8 cellular contexts compared by ENCODE assay signal in the genomic region with DNA sequence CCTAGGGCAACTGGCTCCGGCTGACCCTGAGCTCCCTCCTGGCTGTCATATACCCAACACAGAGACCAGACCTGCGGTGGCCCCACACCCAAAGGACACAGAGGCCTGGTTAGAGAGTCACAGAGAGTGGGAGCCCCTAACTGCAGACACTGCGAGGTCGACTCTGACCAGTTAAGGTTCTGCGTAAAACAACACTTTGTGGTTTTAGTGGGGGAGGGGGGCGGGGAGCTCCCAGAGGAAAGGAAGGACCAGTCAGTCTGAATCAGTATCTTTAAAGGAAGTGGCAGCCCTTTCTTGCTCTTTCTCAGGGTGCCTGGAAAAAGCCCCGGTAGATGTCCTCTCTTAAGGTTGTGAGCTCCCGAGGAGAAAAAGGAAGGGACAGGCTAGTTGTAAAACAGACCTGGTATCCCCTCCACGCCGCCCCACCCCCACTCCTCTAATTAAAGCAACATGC. TPM values are rescaled to one million over a fixed set of nuclear protein-coding genes. Genes with fewer than 3 reads are reported as not detected.
DNase-seq lines count a peak whose midpoint lies in the region; ATAC-seq and TF ChIP-seq lines count a peak whose summit lies in the region.

No MANE protein-coding gene starts in this region.

- H3K9me3 ChIP-seq in naive thymus-derived CD4-positive, alpha-beta T cell (ENCODE audit: control insufficient read depth in 2 of 3, low read length in 3 of 3) = no peaks in the 10 kb centered on the region

- peak overlapping the region; percentile 12 for H3K4me3 ChIP-seq in naive thymus-derived CD4-positive, alpha-beta T cell (ENCODE audit: low read length)

- peaks cover 10% of the 10 kb centered on the region for H3K27me3 Mint-ChIP-seq in brain
- no peaks in the 10 kb centered on the region for H3K27me3 Mint-ChIP-seq in naive thymus-derived CD4-positive, alpha-beta T cell

- DNase-seq in CD1c-positive myeloid dendritic cell (ENCODE audit: extremely low spot score) = peak; percentile 51
- peak; percentile 76 for DNase-seq in KBM-7
- peak in 1 of 9 donors; percentile 41 for DNase-seq in naive thymus-derived CD4-positive, alpha-beta T cell
- no peak for DNase-seq in effector CD4-positive, alpha-beta T cell
- no peak for DNase-seq in midbrain (lab: John Stamatoyannopoulos, UW)
- no peak for DNase-seq in NCI-H526 treated with DMSO at 0.1 percent for 48 hours (lab: John Stamatoyannopoulos, UW)
- no peak for DNase-seq in DMS79 treated with DMSO at 0.1 percent for 48 hours (lab: John Stamatoyannopoulos, UW)

- H3K27ac Mint-ChIP-seq in brain = peak overlapping the region; percentile 48 to 81 (median 71)
- H3K27ac Mint-ChIP-seq in naive thymus-derived CD4-positive, alpha-beta T cell = peak overlapping the region; percentile 35 to 85 (median 76)

- peak overlapping the region; percentile 54 for H3K27ac ChIP-seq in naive thymus-derived CD4-positive, alpha-beta T cell (ENCODE audit: low read depth, low read length)

- peaks cover 72% of the 10 kb centered on the region for H3K4me1 Mint-ChIP-seq in brain
- peaks cover 64 to 77% (median 75%) of the 10 kb centered on the region in 7 donors for H3K4me1 Mint-ChIP-seq in naive thymus-derived CD4-positive, alpha-beta T cell

- intact Hi-C loops in naive thymus-derived CD4-positive, alpha-beta T cell (cut with micrococcal nuclease) = loop anchor here (1.0 kb wide), 2 partner anchors 223 to 283 kb away; no protein-coding TSS in a partner anchor

- POLR2A ChIA-PET in naive thymus-derived CD4-positive, alpha-beta T cell (lab: Charles Lee) = interaction anchor here (1.6 to 3.2 kb wide), 2 partner anchors 19 to 83 kb away, joined by 5 to 12 read pairs; no protein-coding TSS in a partner anchor

- H3K27me3 ChIP-seq in naive thymus-derived CD4-positive, alpha-beta T cell (ENCODE audit: control insufficient read depth in 2 of 2, insufficient read depth in 2 of 2, low read length in 2 of 2) = no peaks in the 10 kb centered on the region

- peak overlapping the region; percentile 88 to 94 (median 93) for H3K4me3 Mint-ChIP-seq in brain
- peak overlapping the region; percentile 81 to 93 (median 88) for H3K4me3 Mint-ChIP-seq in naive thymus-derived CD4-positive, alpha-beta T cell

- H3K36me3 ChIP-seq in naive thymus-derived CD4-positive, alpha-beta T cell (ENCODE audit: control insufficient read depth in 2 of 3, insufficient read depth in 3 of 3, low read length in 3 of 3) = peaks cover 0 to 48% (median 5%) of the 10 kb centered on the region in 3 experiments

- TF ChIP-seq CTCF in brain (conservative IDR thresholded peaks at IDR 0.05) = no peak

- ATAC-seq in naive thymus-derived CD4-positive, alpha-beta T cell = no peak

- in situ Hi-C loops in KBM-7 (cut with MboI; ENCODE audit: low pct_unique_long_range_greater_than_20kb, low sequenced_read_pairs) = no loop called here

- CTCF ChIA-PET in naive thymus-derived CD4-positive, alpha-beta T cell (lab: Charles Lee) = interaction anchor here (0.6 to 1.5 kb wide), 5 partner anchors 33 to 280 kb away, joined by 3 to 4 read pairs (median 3); no protein-coding TSS in a partner anchor

- H3K9me3 Mint-ChIP-seq in brain = peaks cover 0 to 4% (median 0%) of the 10 kb centered on the region in 5 experiments
- peaks cover 0 to 8% (median 0%) of the 10 kb centered on the region in 11 donors for H3K9me3 Mint-ChIP-seq in naive thymus-derived CD4-positive, alpha-beta T cell

- H3K36me3 Mint-ChIP-seq in brain = peaks cover 58% of the 10 kb centered on the region
- peaks cover 12 to 52% (median 35%) of the 10 kb centered on the region in 5 donors for H3K36me3 Mint-ChIP-seq in naive thymus-derived CD4-positive, alpha-beta T cell

- peaks cover 30 to 33% of the 10 kb centered on the region in 2 donors for H3K4me1 ChIP-seq in naive thymus-derived CD4-positive, alpha-beta T cell (ENCODE audit: control insufficient read depth in 2 of 2, insufficient read depth in 2 of 2, low read length in 2 of 2)

RNA-seq across cellular contexts. Expression of gene SSBP3, which starts 2.4 kb away (rescaled TPM):
- 197 TPM for polyA plus RNA-seq in brain (ENCODE audit: insufficient read depth, low read depth, low replicate concordance)
- 100 to 1,000 TPM in 2 of 5 experiments, 10 to 100 TPM in 3; 69.4 to 124 (median 98.1) TPM for total RNA-seq in naive thymus-derived CD4-positive, alpha-beta T cell
- polyA plus RNA-seq in naive thymus-derived CD4-positive, alpha-beta T cell = 10 to 100 TPM; 19.4 to 21.3 TPM

Comparison
In these comparisons a context has a peak if more than half of its experiments do, and no peak if none do; other contexts are left out.
1. DNase-seq: peak in CD1c-positive myeloid dendritic cell (single experiment) and KBM-7 (single experiment); none in effector CD4-positive, alpha-beta T cell (single experiment), midbrain (single experiment), NCI-H526 treated with DMSO at 0.1 percent for 48 hours (single experiment) and DMS79 treated with DMSO at 0.1 percent for 48 hours (single experiment).